In genomic region chr16:807345-808251, GRCh38 we compare ENCODE assay signal across 8 cellular contexts. TPM values are rescaled to one million over a fixed set of nuclear protein-coding genes. Genes with fewer than 3 reads are reported as not detected.
DNase-seq lines count a peak whose midpoint lies in the region; ATAC-seq and TF ChIP-seq lines count a peak whose summit lies in the region.

No MANE protein-coding gene starts in this region.

- DNase-seq in AG09309 (ENCODE audit: low read depth): peak; percentile 50
- peak; percentile 50 for DNase-seq in NCI-H510A treated with DMSO at 0.1 percent for 48 hours (lab: John Stamatoyannopoulos, UW)
- peak; percentile 77 for DNase-seq in activated CD4-positive, alpha-beta T cell treated with anti-CD3 and anti-CD28 coated beads, Interleukin-2, amount 50 U/mL, for 1 hour
- DNase-seq in left lung: peak; percentile 95 to 97
- DNase-seq in stimulated activated CD4-positive, alpha-beta T cell treated with anti-CD3 and anti-CD28 coated beads, Interleukin-2, amount 100 ng/mL, for 24 hours: peak; percentile 85 to 90

- H3K9me3 Mint-ChIP-seq in dendritic cell treated with granulocyte-macrophage colony-stimulating factor and Interleukin-4, amounts not matched to agents 40 ng/mL and 50 ng/mL, for 4 days: no peaks in the 10 kb centered on the region

- peaks cover 22% of the 10 kb centered on the region for H3K4me1 Mint-ChIP-seq in dendritic cell treated with granulocyte-macrophage colony-stimulating factor and Interleukin-4, amounts not matched to agents 40 ng/mL and 50 ng/mL, for 4 days (ENCODE audit: low read depth)

- peaks cover 6% of the 10 kb centered on the region for H3K36me3 Mint-ChIP-seq in dendritic cell treated with granulocyte-macrophage colony-stimulating factor and Interleukin-4, amounts not matched to agents 40 ng/mL and 50 ng/mL, for 4 days (ENCODE audit: low read depth)

- intact Hi-C loops in dendritic cell treated with granulocyte-macrophage colony-stimulating factor and Interleukin-4, amounts not matched to agents 40 ng/mL and 50 ng/mL, for 4 days (cut with micrococcal nuclease): no loop called here
- intact Hi-C loops in left lung (cut with DNase I): no loop called here

- no peaks in the 10 kb centered on the region for H3K36me3 ChIP-seq in left lung

- H3K4me3 ChIP-seq in AG09309 (ENCODE audit: control insufficient read depth, low read depth, low read length) (peak overlapping the region; percentile 66), left lung (peak overlapping the region; percentile 78 to 88)

- no peaks in the 10 kb centered on the region for H3K9me3 ChIP-seq in left lung

- H3K27me3 Mint-ChIP-seq in dendritic cell treated with granulocyte-macrophage colony-stimulating factor and Interleukin-4, amounts not matched to agents 40 ng/mL and 50 ng/mL, for 4 days: peaks cover 38% of the 10 kb centered on the region

- peak overlapping the region; percentile 86 for H3K27ac Mint-ChIP-seq in dendritic cell treated with granulocyte-macrophage colony-stimulating factor and Interleukin-4, amounts not matched to agents 40 ng/mL and 50 ng/mL, for 4 days

- H3K27ac ChIP-seq in left lung: peak overlapping the region; percentile 88 to 96

- H3K27me3 ChIP-seq in left lung: peaks cover 0 to 36% of the 10 kb centered on the region in 2 donors

- ATAC-seq in GM19023 (IDR thresholded peaks at IDR 0.05; ENCODE audit: unreplicated experiment): peak; percentile 87
- peak; percentile 85 for ATAC-seq in HG03196 (IDR thresholded peaks at IDR 0.05; ENCODE audit: unreplicated experiment)
- ATAC-seq in left lung: peak; percentile 99

- peak overlapping the region; percentile 92 for H3K4me3 Mint-ChIP-seq in dendritic cell treated with granulocyte-macrophage colony-stimulating factor and Interleukin-4, amounts not matched to agents 40 ng/mL and 50 ng/mL, for 4 days

- H3K4me1 ChIP-seq in left lung: peaks cover 0 to 20% of the 10 kb centered on the region in 2 donors

- TF ChIP-seq CTCF in AG09309 (IDR thresholded peaks at IDR 0.05; ENCODE audit: control insufficient read depth, insufficient read depth, low read depth, low read length, missing control alignments) (no peak), left lung (IDR thresholded peaks at IDR 0.05) (no peak)

RNA-seq across cellular contexts. Expression of gene GNG13, which starts 7.1 kb away (rescaled TPM):
- not detected for total RNA-seq in left lung

RNA-seq across cellular contexts. Expression of gene CHTF18, which starts 19.2 kb away (rescaled TPM):
- 10 to 100 TPM; 18.8 to 35.5 TPM for total RNA-seq in left lung

RNA-seq across cellular contexts. Expression of gene RPUSD1, which starts 19.4 kb away (rescaled TPM):
- total RNA-seq in left lung: 10 to 100 TPM; 12.6 to 21.0 TPM

RNA-seq across cellular contexts. Expression of gene MSLN, which starts 47.1 kb away (rescaled TPM):
- 100 to 1,000 TPM in 1 of 2 donors, 10 to 100 TPM in 1; 55.5 to 464 TPM for total RNA-seq in left lung

Comparison
In these comparisons a context has a peak if more than half of its experiments do, and no peak if none do; other contexts are left out.
1. Peak in every context shown above with its lines: DNase-seq, ATAC-seq, H3K4me3 ChIP-seq and H3K27ac ChIP-seq.